Comparison of ENCODE assay signal across 16 cellular contexts in the genomic region with DNA sequence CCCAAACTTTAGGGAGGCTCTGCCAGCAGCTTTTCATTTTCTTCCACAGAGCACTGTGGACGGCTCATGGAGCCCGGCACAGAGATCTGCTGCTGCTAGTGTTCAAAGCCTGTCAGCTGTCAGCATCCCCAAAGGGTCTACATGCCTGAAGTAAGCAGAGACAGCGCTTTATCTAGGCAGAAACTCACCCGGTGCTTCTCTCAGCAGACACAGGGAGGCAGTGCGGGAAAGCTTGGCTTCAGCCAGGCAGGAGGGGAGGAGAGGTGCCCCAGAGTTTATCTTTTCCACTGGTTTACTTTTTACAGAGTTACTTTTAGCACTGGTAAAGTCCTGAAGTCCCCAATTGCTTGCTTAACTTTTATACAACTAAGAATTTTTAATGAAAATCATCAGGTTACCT.
DNase-seq lines count a peak whose midpoint lies in the region; ATAC-seq, FAIRE-seq and TF ChIP-seq lines count a peak whose summit lies in the region.
"Had no signal": no experiment of that assay in that cellular context is flagged by ENCODE, and none has a peak within 500 bp of the region (broad histone marks: within the 10 kb centered on the region; RNA-seq: fewer than 3 reads in every experiment).

No MANE protein-coding gene starts in this region.

- TF ChIP-seq POLR2A in GM12891 (IDR thresholded peaks at IDR 0.05; ENCODE audit: low read depth, low read length) = no peak

- intact Hi-C loops in activated CD4-positive, alpha-beta memory T cell treated with anti-CD3 and anti-CD28 coated beads for 36 hours (cut with micrococcal nuclease) = no loop called here
- intact Hi-C loops in naive thymus-derived CD4-positive, alpha-beta T cell (cut with micrococcal nuclease) = no loop called here

- H3K27ac Mint-ChIP-seq in activated CD4-positive, alpha-beta memory T cell treated with anti-CD3 and anti-CD28 coated beads for 36 hours = no peak overlapping the region
- H3K27ac Mint-ChIP-seq in naive thymus-derived CD4-positive, alpha-beta T cell = no peak overlapping the region
- H3K27ac Mint-ChIP-seq: activated T-helper 17 cell treated with anti-CD3 and anti-CD28 coated beads, Interleukin-2, amount 50 U/mL, for 72 hours; CD4-positive, CD25-positive, alpha-beta regulatory T cell had no signal

- no peaks in the 10 kb centered on the region for H3K9me3 ChIP-seq in naive thymus-derived CD4-positive, alpha-beta T cell (ENCODE audit: control insufficient read depth in 2 of 3, low read length in 3 of 3)
- H3K9me3 ChIP-seq: lower lobe of right lung, psoas muscle, tibial artery had no signal

- no peaks in the 10 kb centered on the region for H3K9me3 Mint-ChIP-seq in activated CD4-positive, alpha-beta memory T cell treated with anti-CD3 and anti-CD28 coated beads for 36 hours
- H3K9me3 Mint-ChIP-seq in naive thymus-derived CD4-positive, alpha-beta T cell = peaks cover 0 to 10% (median 0%) of the 10 kb centered on the region in 11 donors
- H3K9me3 Mint-ChIP-seq: activated T-helper 17 cell treated with anti-CD3 and anti-CD28 coated beads, Interleukin-2, amount 50 U/mL, for 72 hours had no signal

- CTCF ChIA-PET in activated CD4-positive, alpha-beta memory T cell treated with anti-CD3 and anti-CD28 coated beads for 36 hours (lab: Charles Lee) = no interaction called here
- CTCF ChIA-PET in naive thymus-derived CD4-positive, alpha-beta T cell (lab: Charles Lee) = no interaction called here

- H3K4me1 ChIP-seq in naive thymus-derived CD4-positive, alpha-beta T cell (ENCODE audit: control insufficient read depth in 2 of 2, insufficient read depth in 2 of 2, low read length in 2 of 2) = no peaks in the 10 kb centered on the region
- H3K4me1 ChIP-seq: lower lobe of right lung, psoas muscle, tibial artery had no signal

- H3K4me1 Mint-ChIP-seq in activated CD4-positive, alpha-beta memory T cell treated with anti-CD3 and anti-CD28 coated beads for 36 hours (ENCODE audit: low read depth) = no peaks in the 10 kb centered on the region
- H3K4me1 Mint-ChIP-seq in naive thymus-derived CD4-positive, alpha-beta T cell = no peaks in the 10 kb centered on the region
- H3K4me1 Mint-ChIP-seq: activated T-helper 17 cell treated with anti-CD3 and anti-CD28 coated beads, Interleukin-2, amount 50 U/mL, for 72 hours; CD4-positive, CD25-positive, alpha-beta regulatory T cell had no signal

- FAIRE-seq in GM12891 (lab: Jason Lieb, UNC) = no peak

- H3K4me3 Mint-ChIP-seq in activated CD4-positive, alpha-beta memory T cell treated with anti-CD3 and anti-CD28 coated beads for 36 hours = no peak overlapping the region
- no peak overlapping the region for H3K4me3 Mint-ChIP-seq in naive thymus-derived CD4-positive, alpha-beta T cell
- H3K4me3 Mint-ChIP-seq: activated T-helper 17 cell treated with anti-CD3 and anti-CD28 coated beads, Interleukin-2, amount 50 U/mL, for 72 hours; CD4-positive, CD25-positive, alpha-beta regulatory T cell had no signal

- no peak overlapping the region for H3K4me3 ChIP-seq in AG10803 (ENCODE audit: low read length)
- no peak overlapping the region for H3K4me3 ChIP-seq in naive thymus-derived CD4-positive, alpha-beta T cell (ENCODE audit: low read length)
- H3K4me3 ChIP-seq: lower lobe of right lung, psoas muscle, tibial artery had no signal

- DNase-seq in AG10803 (ENCODE audit: low read depth) (no peak), H4 (ENCODE audit: low spot score) (peak; percentile 26), iPS DF 4.7 (ENCODE audit: extremely low read depth, low spot score) (peak; percentile 14), GM12891 (ENCODE audit: insufficient read length, low spot score) (no peak)
- DNase-seq in activated CD4-positive, alpha-beta memory T cell treated with anti-CD3 and anti-CD28 coated beads for 36 hours = no peak
- DNase-seq in naive thymus-derived CD4-positive, alpha-beta T cell = no peak
- DNase-seq: CD4-positive, CD25-positive, alpha-beta regulatory T cell; foreskin melanocyte; lower lobe of right lung; NCI-H2029; psoas muscle; tibial artery had no signal

- H3K27ac ChIP-seq in VCaP = peak overlapping the region; percentile 58; the same call in 1 of the 2 replicates
- H3K27ac ChIP-seq in naive thymus-derived CD4-positive, alpha-beta T cell (ENCODE audit: low read depth, low read length) = no peak overlapping the region
- H3K27ac ChIP-seq: lower lobe of right lung, psoas muscle, tibial artery had no signal

- no peaks in the 10 kb centered on the region for H3K27me3 ChIP-seq in naive thymus-derived CD4-positive, alpha-beta T cell (ENCODE audit: control insufficient read depth in 2 of 2, insufficient read depth in 2 of 2, low read length in 2 of 2)

- H3K36me3 ChIP-seq in naive thymus-derived CD4-positive, alpha-beta T cell (ENCODE audit: control insufficient read depth in 2 of 3, insufficient read depth in 3 of 3, low read length in 3 of 3) = no peaks in the 10 kb centered on the region
- H3K36me3 ChIP-seq: lower lobe of right lung, tibial artery had no signal

- H3K36me3 Mint-ChIP-seq in activated CD4-positive, alpha-beta memory T cell treated with anti-CD3 and anti-CD28 coated beads for 36 hours = no peaks in the 10 kb centered on the region
- H3K36me3 Mint-ChIP-seq in naive thymus-derived CD4-positive, alpha-beta T cell = peaks cover 0 to 8% (median 0%) of the 10 kb centered on the region in 5 donors
- H3K36me3 Mint-ChIP-seq: CD4-positive, CD25-positive, alpha-beta regulatory T cell had no signal

- POLR2A ChIA-PET in activated CD4-positive, alpha-beta memory T cell treated with anti-CD3 and anti-CD28 coated beads for 36 hours (lab: Charles Lee) = interaction anchor here (0.6 kb wide), 1 partner anchor 8 kb away, joined by 3 read pairs; no protein-coding TSS in a partner anchor
- POLR2A ChIA-PET in naive thymus-derived CD4-positive, alpha-beta T cell (lab: Charles Lee) = no interaction called here

- no peak for ATAC-seq in GM21526 (IDR thresholded peaks at IDR 0.05; ENCODE audit: low FRiP score, unreplicated experiment)
- no peak for ATAC-seq in naive thymus-derived CD4-positive, alpha-beta T cell
- ATAC-seq: activated CD4-positive, CD25-positive, alpha-beta regulatory T cell treated with anti-CD3 and anti-CD28 coated beads, Interleukin-2, amount 50 U/mL, for 24 hours; activated T-helper 17 cell treated with anti-CD3 and anti-CD28 coated beads, Interleukin-2, amount 50 U/mL, for 72 hours; lower lobe of right lung; psoas muscle had no signal

- TF ChIP-seq CTCF in AG10803 (conservative IDR thresholded peaks at IDR 0.05; ENCODE audit: low read length) (0 out of 2 replicates have a peak, but pooled peaks have one; percentile 7), VCaP (conservative IDR thresholded peaks at IDR 0.05) (peak; percentile 71)

- peaks cover 5% of the 10 kb centered on the region for H3K27me3 Mint-ChIP-seq in activated CD4-positive, alpha-beta memory T cell treated with anti-CD3 and anti-CD28 coated beads for 36 hours
- H3K27me3 Mint-ChIP-seq in naive thymus-derived CD4-positive, alpha-beta T cell = peaks cover 0 to 20% (median 14%) of the 10 kb centered on the region in 5 donors

TF ChIP-seq in GM12891, 5 proteins besides CTCF, POLR2A, EP300 and RAD21:
- TF ChIP-seq PAX5 (IDR thresholded peaks at IDR 0.05; ENCODE audit: insufficient read depth, low read length, severe bottlenecking) (no peak), POU2F2 (IDR thresholded peaks at IDR 0.05; ENCODE audit: low read depth, low read length) (no peak), TAF1 (IDR thresholded peaks at IDR 0.05; ENCODE audit: low read depth, low read length) (no peak), POLR2AphosphoS5 (IDR thresholded peaks at IDR 0.05; ENCODE audit: low read depth, low read length) (no peak)

Comparison
In these comparisons a context has a peak if more than half of its experiments do, and no peak if none do; other contexts are left out.
1. DNase-seq: peak in H4 (single experiment) and iPS DF 4.7 (single experiment); none in AG10803 (single experiment), GM12891 (single experiment), activated CD4-positive, alpha-beta memory T cell treated with anti-CD3 and anti-CD28 coated beads for 36 hours (single experiment) and naive thymus-derived CD4-positive, alpha-beta T cell (0 of 9).